ENCODE assay signal across 15 cellular contexts in the genomic region with DNA sequence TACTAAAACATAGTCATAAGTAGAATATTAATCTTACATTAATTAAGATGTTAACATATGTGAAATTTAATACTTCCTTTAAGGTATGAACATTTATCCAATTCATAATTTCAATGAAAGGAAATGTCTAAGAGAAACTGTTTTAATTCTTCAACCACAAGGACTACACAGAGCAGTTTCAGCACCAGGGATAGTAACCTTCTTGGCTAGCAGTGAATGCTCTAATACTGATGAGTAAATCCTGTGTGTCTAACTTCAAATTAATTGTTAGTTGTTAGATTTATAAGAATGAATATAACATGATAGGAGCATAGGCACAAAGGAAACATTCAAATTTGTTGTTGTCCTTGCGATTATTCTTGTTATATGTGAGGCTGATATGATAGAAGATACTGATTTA. TPM values are rescaled to one million over a fixed set of nuclear protein-coding genes. Genes with fewer than 3 reads are reported as not detected.
DNase-seq lines count a peak whose midpoint lies in the region; TF ChIP-seq lines count a peak whose summit lies in the region.
"Had no signal": no experiment of that assay in that cellular context is flagged by ENCODE, and none has a peak within 500 bp of the region (broad histone marks: within the 10 kb centered on the region; RNA-seq: fewer than 3 reads in every experiment).

No MANE protein-coding gene starts in this region.

- no peaks in the 10 kb centered on the region for H3K36me3 Mint-ChIP-seq in neural progenitor cell
- H3K36me3 Mint-ChIP-seq: brain, memory B cell had no signal

- no peaks in the 10 kb centered on the region for H3K27me3 ChIP-seq in neural progenitor cell
- H3K27me3 ChIP-seq: esophagus squamous epithelium, tibial nerve had no signal

- H4K20me1 ChIP-seq in neural progenitor cell (ENCODE audit: low read depth), result no peaks in the 10 kb centered on the region

- H3K27ac Mint-ChIP-seq in neural progenitor cell, result no peak overlapping the region
- H3K27ac Mint-ChIP-seq: brain, memory B cell had no signal

- no peaks in the 10 kb centered on the region for H3K4me1 Mint-ChIP-seq in neural progenitor cell
- H3K4me1 Mint-ChIP-seq: brain, memory B cell had no signal

- H3K4me3 Mint-ChIP-seq in neural progenitor cell, result no peak overlapping the region
- H3K4me3 Mint-ChIP-seq: brain, memory B cell had no signal

- H3K36me3 ChIP-seq in neural progenitor cell, result no peaks in the 10 kb centered on the region
- H3K36me3 ChIP-seq: esophagus squamous epithelium, tibial nerve had no signal

- TF ChIP-seq CTCF in neural progenitor cell (IDR thresholded peaks at IDR 0.05), result no peak

- no peaks in the 10 kb centered on the region for H3K27me3 Mint-ChIP-seq in neural progenitor cell (ENCODE audit: insufficient read depth, low read depth)

- no peak overlapping the region for H3K9ac ChIP-seq in neural progenitor cell

- H3K4me1 ChIP-seq in neural progenitor cell, result no peaks in the 10 kb centered on the region
- H3K4me1 ChIP-seq: esophagus squamous epithelium, tibial nerve had no signal

- H3K4me3 ChIP-seq in neural progenitor cell, result no peak overlapping the region
- H3K4me3 ChIP-seq: esophagus squamous epithelium, tibial nerve had no signal

- DNase-seq in HT-29 (ENCODE audit: low spot score), result peak; percentile 79
- DNase-seq in SK-MEL-5 (ENCODE audit: low read depth, low spot score), result peak; percentile 50
- peak; percentile 22 for DNase-seq in fibroblast of gingiva (ENCODE audit: low read depth)
- DNase-seq in neural progenitor cell (ENCODE audit: low spot score), result peak; percentile 61
- no peak for DNase-seq in NCI-H2107 treated with DMSO at 0.1 percent for 48 hours (lab: John Stamatoyannopoulos, UW; ENCODE audit: unreplicated experiment)
- DNase-seq in occipital lobe (lab: John Stamatoyannopoulos, UW), result no peak
- no peak for DNase-seq in stimulated activated CD4-positive, alpha-beta T cell treated with anti-CD3 and anti-CD28 coated beads, Interleukin-1b, Interleukin-23, amount 100 ng/mL, for 48 hours
- DNase-seq: activated CD8-positive, alpha-beta memory T cell treated with anti-CD3 and anti-CD28 coated beads, Interleukin-2, amount 50 U/mL, for 48 hours; DMS79 treated with DMSO at 0.1 percent for 48 hours; esophagus squamous epithelium; NCI-H1105; NCI-H82 had no signal

- no peak overlapping the region for H2AFZ ChIP-seq in neural progenitor cell (replicated peaks)

- no peaks in the 10 kb centered on the region for H3K9me3 Mint-ChIP-seq in neural progenitor cell
- H3K9me3 Mint-ChIP-seq: brain, memory B cell had no signal

- in situ Hi-C loops in SK-MEL-5 (cut with HindIII; ENCODE audit: low pct_unique_long_range_greater_than_20kb, low sequenced_read_pairs), result no loop called here

- H3K9me3 ChIP-seq in neural progenitor cell (ENCODE audit: low read depth), result no peaks in the 10 kb centered on the region
- H3K9me3 ChIP-seq: esophagus squamous epithelium, tibial nerve had no signal

- no peaks in the 10 kb centered on the region for H3K79me2 ChIP-seq in neural progenitor cell (ENCODE audit: low read depth)

- H3K27ac ChIP-seq in neural progenitor cell, result no peak overlapping the region
- H3K27ac ChIP-seq: esophagus squamous epithelium, tibial nerve had no signal

- H3K4me2 ChIP-seq in neural progenitor cell, result no peak overlapping the region

- H3F3A ChIP-seq in neural progenitor cell (ENCODE audit: low read depth), result no peaks in the 10 kb centered on the region

RNA-seq across cellular contexts. Expression of a gene that starts 15.6 kb away (rescaled TPM):
- total RNA-seq in HT-29 (2014; rRNA removed; shearing (Covaris generic)), result not detected in 2 replicates
- total RNA-seq in SK-MEL-5 (2014; rRNA removed; shearing (Covaris generic)), result 7.6 and 7.8 TPM in 2 replicates
- 6.6 and 7.8 TPM in 2 replicates for polyA plus RNA-seq in SK-MEL-5 (2015; cell fraction: cytosol; rRNA removed)
- 5.5 and 6.5 TPM in 2 replicates for polyA plus RNA-seq in SK-MEL-5 (2015; cell fraction: nucleus; rRNA removed)
- 23.5 and 31.0 TPM in 2 replicates for total RNA-seq in neural progenitor cell (ENCODE audit: low replicate concordance)
- total RNA-seq in occipital lobe, result 251 TPM

Comparison
In these comparisons a context has a peak if more than half of its experiments do, and no peak if none do; other contexts are left out.
1. DNase-seq: peak in HT-29 (single experiment), SK-MEL-5 (single experiment), fibroblast of gingiva (single experiment) and neural progenitor cell (single experiment); none in NCI-H2107 treated with DMSO at 0.1 percent for 48 hours (single experiment), occipital lobe (single experiment) and stimulated activated CD4-positive, alpha-beta T cell treated with anti-CD3 and anti-CD28 coated beads, Interleukin-1b, Interleukin-23, amount 100 ng/mL, for 48 hours (single experiment).